Comparison of ENCODE assay signal across 20 cellular contexts in the genomic region with DNA sequence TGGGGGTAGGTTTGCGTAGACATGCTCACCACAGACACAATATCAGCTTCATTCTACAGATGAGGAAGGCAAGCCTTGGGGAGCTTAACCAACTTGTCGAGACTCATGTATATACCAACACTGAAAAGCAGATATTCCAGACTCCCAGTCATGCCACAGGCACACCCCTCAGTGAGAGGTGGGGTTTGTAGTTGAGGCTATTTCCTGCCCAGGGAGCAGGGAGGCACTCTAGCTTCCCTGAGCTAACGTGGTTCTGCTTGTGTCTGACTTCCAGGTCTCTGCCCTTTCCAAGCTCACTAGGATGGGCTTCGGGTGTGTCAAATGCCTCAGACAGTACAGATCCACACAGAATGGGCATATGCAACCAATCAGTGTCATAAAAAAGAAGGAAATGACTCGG.
"Had no signal": no experiment of that assay in that cellular context is flagged by ENCODE, and none has a peak within 500 bp of the region (broad histone marks: within the 10 kb centered on the region; RNA-seq: fewer than 3 reads in every experiment).

No MANE protein-coding gene starts in this region.

- H3K27me3 Mint-ChIP-seq: activated naive CD8-positive, alpha-beta T cell treated with anti-CD3 and anti-CD28 coated beads, Interleukin-2, amount 50 U/mL, for 24 hours; naive thymus-derived CD4-positive, alpha-beta T cell had no signal

- DNase-seq: activated CD4-positive, alpha-beta T cell treated with anti-CD3 and anti-CD28 coated beads, Interleukin-2, amount 50 U/mL, for 1 hour; activated CD4-positive, CD25-positive, alpha-beta regulatory T cell; activated naive CD8-positive, alpha-beta T cell treated with anti-CD3 and anti-CD28 coated beads, Interleukin-2, amount 50 U/mL, for 24 hours; activated T-cell treated with anti-CD3 and anti-CD28 coated beads, Interleukin-2, amount 50 U/mL, for 1 hour; aorta; cerebellar nuclear complex; effector CD8-positive, alpha-beta T cell; islet precursor cell; naive thymus-derived CD4-positive, alpha-beta T cell; stimulated activated CD4-positive, alpha-beta T cell treated with anti-CD3 and anti-CD28 coated beads, Interleukin-12 subunit alpha, Interleukin-12 subunit beta, amount 100 ng/mL, for 4 hours; stimulated activated CD4-positive, alpha-beta T cell treated with anti-CD3 and anti-CD28 coated beads, Interleukin-2, amount 100 ng/mL, for 24 hours; SW 1271 had no signal

- H3K4me1 ChIP-seq: breast epithelium, parathyroid adenoma had no signal

- H3K4me3 ChIP-seq: breast epithelium, hepatocyte had no signal

- H3K79me2 ChIP-seq: hepatocyte, parathyroid adenoma had no signal

- H3K36me3 ChIP-seq: breast epithelium, neutrophil had no signal

- H3K27ac Mint-ChIP-seq: activated naive CD8-positive, alpha-beta T cell treated with anti-CD3 and anti-CD28 coated beads, Interleukin-2, amount 50 U/mL, for 24 hours; T-helper 2 cell treated with Interferon-gamma antibody and Interleukin-4, amounts not matched to agents 5 μg/mL and 100 μg/mL, for 36 hours had no signal

- H2AFZ ChIP-seq: hepatocyte, parathyroid adenoma had no signal

- H3K27ac ChIP-seq: breast epithelium, epithelial cell of prostate, hepatocyte, neutrophil, parathyroid adenoma had no signal

- FAIRE-seq: urothelium cell line had no signal

- H3K4me2 ChIP-seq: hepatocyte had no signal

- H3K27me3 ChIP-seq: breast epithelium, hepatocyte, neutrophil had no signal

- H3K9ac ChIP-seq: parathyroid adenoma had no signal

- H3K4me3 Mint-ChIP-seq: activated naive CD8-positive, alpha-beta T cell treated with anti-CD3 and anti-CD28 coated beads, Interleukin-2, amount 50 U/mL, for 24 hours had no signal

- H3K9me3 ChIP-seq: breast epithelium, neutrophil had no signal

- ATAC-seq: activated naive CD8-positive, alpha-beta T cell treated with anti-CD3 and anti-CD28 coated beads, Interleukin-2, amount 50 U/mL, for 24 hours; left lobe of liver; naive thymus-derived CD4-positive, alpha-beta T cell had no signal
